Comparison of ENCODE assay signal across 2 cellular contexts in genomic region chr12:92871121-92871520, GRCh38.
TF ChIP-seq lines count a peak whose summit lies in the region.

No MANE protein-coding gene starts in this region.

TF ChIP-seq in GM12878, 131 proteins besides CTCF, POLR2A, EP300 and RAD21 (continues in another document):
- TF ChIP-seq ZBTB40 (IDR thresholded peaks at IDR 0.05; ENCODE audit: borderline replicate concordance) (no peak), SMC3 (IDR thresholded peaks at IDR 0.05; ENCODE audit: borderline replicate concordance, low read length) (no peak), IKZF2 (IDR thresholded peaks at IDR 0.05) (no peak), POLR2AphosphoS5 (IDR thresholded peaks at IDR 0.05; ENCODE audit: low read length) (no peak), YBX1 (IDR thresholded peaks at IDR 0.05) (no peak), ZNF592 (IDR thresholded peaks at IDR 0.05) (no peak), CREB1 (IDR thresholded peaks at IDR 0.05; ENCODE audit: low read depth) (no peak), ZNF622 (IDR thresholded peaks at IDR 0.05) (no peak), SP1 (IDR thresholded peaks at IDR 0.05; ENCODE audit: low read depth, low read length) (no peak), ATF2 (IDR thresholded peaks at IDR 0.05; ENCODE audit: low read length) (no peak), EZH2 (IDR thresholded peaks at IDR 0.05; ENCODE audit: borderline replicate concordance, control insufficient read depth, low read depth, low read length) (no peak), HDAC2 (IDR thresholded peaks at IDR 0.05) (no peak), E4F1 (IDR thresholded peaks at IDR 0.05; ENCODE audit: borderline replicate concordance, partially characterized antibody) (no peak)

TF ChIP-seq in HepG2, 621 proteins besides CTCF, POLR2A, EP300 and RAD21:
- no peak for TF ChIP-seq ZFP41 (CRISPR knock-in tag; IDR thresholded peaks at IDR 0.05; ENCODE audit: borderline replicate concordance)
- no peak for TF ChIP-seq GABPA (IDR thresholded peaks at IDR 0.05; ENCODE audit: low read depth, low read length)
- TF ChIP-seq GABPA (CRISPR knock-in tag; IDR thresholded peaks at IDR 0.05; ENCODE audit: low read depth), result no peak
- TF ChIP-seq PHB2 (IDR thresholded peaks at IDR 0.05; ENCODE audit: partially characterized antibody), result no peak
- TF ChIP-seq ZNF383 (CRISPR knock-in tag; IDR thresholded peaks at IDR 0.05; ENCODE audit: borderline replicate concordance), result no peak
- TF ChIP-seq PAF1 (CRISPR knock-in tag; IDR thresholded peaks at IDR 0.05), result no peak
- TF ChIP-seq ERF (CRISPR knock-in tag; IDR thresholded peaks at IDR 0.05), result no peak
- TF ChIP-seq AGO1 (IDR thresholded peaks at IDR 0.05; ENCODE audit: low read depth, low read length, poor library complexity, severe bottlenecking), result no peak
- TF ChIP-seq ZNF598 (CRISPR knock-in tag; IDR thresholded peaks at IDR 0.05; ENCODE audit: borderline replicate concordance), result no peak
